Comparison of ENCODE assay signal across 8 cellular contexts in genomic region chrX:149504226-149504914, GRCh38. TPM values are rescaled to one million over a fixed set of nuclear protein-coding genes. Genes with fewer than 3 reads are reported as not detected.
DNase-seq lines count a peak whose midpoint lies in the region; ATAC-seq, FAIRE-seq and TF ChIP-seq lines count a peak whose summit lies in the region.

No MANE protein-coding gene starts in this region.

- H3K27me3 ChIP-seq in CD8-positive, alpha-beta T cell (ENCODE audit: insufficient read depth, low read length): no peaks in the 10 kb centered on the region
- H3K27me3 ChIP-seq in SU-DHL-6 (ENCODE audit: low read length) (no peaks in the 10 kb centered on the region), astrocyte (ENCODE audit: insufficient read depth, low read length) (no peaks in the 10 kb centered on the region)

- H3F3A ChIP-seq in SU-DHL-6 (ENCODE audit: insufficient read depth): 0 out of 2 replicates have a peak, but pooled peaks cover 3% of the 10 kb centered on the region

- CTCF ChIA-PET in CD8-positive, alpha-beta T cell (lab: Charles Lee): interaction anchor here (0.6 to 1.5 kb wide), 4 partner anchors 9 to 37 kb away, joined by 3 to 5 read pairs (median 3); partner anchors contain the start of gene EOLA1

- no peaks in the 10 kb centered on the region for H3K9me2 ChIP-seq in SU-DHL-6 (replicated peaks; ENCODE audit: insufficient read depth, low read length)

- DNase-seq in CD8-positive, alpha-beta T cell: peak; percentile 38 to 77 (median 58)
- no peak for DNase-seq in astrocyte (ENCODE audit: low read depth)
- DNase-seq in iPS-NIHi7 (ENCODE audit: extremely low spot score): peak; percentile 29
- DNase-seq in stimulated activated CD4-positive, alpha-beta T cell treated with anti-CD3 and anti-CD28 coated beads, Interleukin-4, amount 100 ng/mL, for 24 hours: peak; percentile 60
- no peak for DNase-seq in middle frontal gyrus (ENCODE audit: extremely low spot score, low spot score)

- no peak overlapping the region for H2AFZ ChIP-seq in SU-DHL-6 (ENCODE audit: low read depth, low read length, severe bottlenecking)
- H2AFZ ChIP-seq in astrocyte (ENCODE audit: low read depth, low read length): no peak overlapping the region

- peak; percentile 63 for FAIRE-seq in astrocyte (lab: Jason Lieb, UNC)

- peak overlapping the region; percentile 95 for H3K4me2 ChIP-seq in SU-DHL-6 (ENCODE audit: low read depth, low read length, poor library complexity, severe bottlenecking)
- H3K4me2 ChIP-seq in astrocyte (ENCODE audit: low read length): peak overlapping the region; percentile 100

- peaks cover 20% of the 10 kb centered on the region for H3K4me1 ChIP-seq in CD8-positive, alpha-beta T cell (ENCODE audit: insufficient read depth, low read length)
- peaks cover 8% of the 10 kb centered on the region for H3K4me1 ChIP-seq in astrocyte (ENCODE audit: insufficient read depth, low read length)

- POLR2A ChIA-PET in CD8-positive, alpha-beta T cell (lab: Charles Lee): interaction anchor here (0.6 to 3.2 kb wide), 4 partner anchors 18 to 436 kb away, joined by 3 to 27 read pairs (median 12); partner anchors contain the start of gene EOLA1

- no peaks in the 10 kb centered on the region for H4K20me1 ChIP-seq in SU-DHL-6 (ENCODE audit: low read depth, low read length)
- H4K20me1 ChIP-seq in astrocyte (ENCODE audit: insufficient read depth, low read length): peaks cover 18% of the 10 kb centered on the region

- peaks cover 32% of the 10 kb centered on the region for H3K36me3 Mint-ChIP-seq in CD8-positive, alpha-beta T cell
- H3K36me3 Mint-ChIP-seq in astrocyte (ENCODE audit: low read depth, unreplicated experiment): peaks cover 2% of the 10 kb centered on the region

- H3K36me3 ChIP-seq in CD8-positive, alpha-beta T cell (ENCODE audit: insufficient read depth, low read length): peaks cover 14% of the 10 kb centered on the region
- H3K36me3 ChIP-seq in SU-DHL-6 (ENCODE audit: low read length) (no peaks in the 10 kb centered on the region), astrocyte (ENCODE audit: insufficient read depth, low read length) (peaks cover 5% of the 10 kb centered on the region)

- no peaks in the 10 kb centered on the region for H3K9me3 Mint-ChIP-seq in CD8-positive, alpha-beta T cell
- H3K9me3 Mint-ChIP-seq in astrocyte (ENCODE audit: unreplicated experiment): no peaks in the 10 kb centered on the region

- peak overlapping the region; percentile 98 for H3K27ac ChIP-seq in CD8-positive, alpha-beta T cell (ENCODE audit: low read depth, low read length)
- H3K27ac ChIP-seq in SU-DHL-6 (ENCODE audit: low read depth, low read length) (peak overlapping the region; percentile 84), astrocyte (ENCODE audit: low read depth, low read length) (peak overlapping the region; percentile 80)

- no peaks in the 10 kb centered on the region for H3K27me3 Mint-ChIP-seq in CD8-positive, alpha-beta T cell (ENCODE audit: low read depth)
- H3K27me3 Mint-ChIP-seq in astrocyte (ENCODE audit: low read depth, unreplicated experiment): no peaks in the 10 kb centered on the region

- intact Hi-C loops in CD8-positive, alpha-beta T cell (cut with DNase I, micrococcal nuclease): loop anchor here (2.0 to 10.0 kb wide), 3 partner anchors 34 to 1890 kb away; partner anchors contain the start of gene VMA21 (in 1 of the 2)

- peak overlapping the region; percentile 79 for H3K9ac ChIP-seq in SU-DHL-6 (ENCODE audit: low read length)
- peak overlapping the region; percentile 97 for H3K9ac ChIP-seq in astrocyte (ENCODE audit: low read length)

- H3K27ac Mint-ChIP-seq in CD8-positive, alpha-beta T cell: peak overlapping the region; percentile 95
- peak overlapping the region; percentile 66 for H3K27ac Mint-ChIP-seq in astrocyte (ENCODE audit: unreplicated experiment)

- peak overlapping the region; percentile 91 for H3K4me3 Mint-ChIP-seq in CD8-positive, alpha-beta T cell
- peak overlapping the region; percentile 90 for H3K4me3 Mint-ChIP-seq in astrocyte (ENCODE audit: unreplicated experiment)

- H3K79me2 ChIP-seq in SU-DHL-6 (ENCODE audit: insufficient read depth, low read length) (0 out of 2 replicates have a peak, but pooled peaks cover 7% of the 10 kb centered on the region), astrocyte (ENCODE audit: insufficient read depth, low read length) (peaks cover 29% of the 10 kb centered on the region)

- peak overlapping the region; percentile 87 for H3K4me3 ChIP-seq in CD8-positive, alpha-beta T cell (ENCODE audit: low read depth, low read length)
- H3K4me3 ChIP-seq in SU-DHL-6 (ENCODE audit: insufficient read depth, low read length, poor library complexity, severe bottlenecking) (peak overlapping the region; percentile 80), astrocyte (ENCODE audit: insufficient read depth, low read depth, low read length) (peak overlapping the region; percentile 61)

- H3K4me1 Mint-ChIP-seq in CD8-positive, alpha-beta T cell (ENCODE audit: low read depth): peaks cover 38% of the 10 kb centered on the region
- no peaks in the 10 kb centered on the region for H3K4me1 Mint-ChIP-seq in astrocyte (ENCODE audit: low read depth, unreplicated experiment)

- no peak for TF ChIP-seq CTCF in CD8-positive, alpha-beta T cell (IDR thresholded peaks at IDR 0.05)
- TF ChIP-seq CTCF in SU-DHL-6 (IDR thresholded peaks at IDR 0.05; ENCODE audit: insufficient read depth, low read length, poor library complexity, severe bottlenecking) (peak; percentile 51), astrocyte (IDR thresholded peaks at IDR 0.05; ENCODE audit: insufficient read depth, low read depth, low read length) (no peak)

- peak; percentile 55 for ATAC-seq in CD8-positive, alpha-beta T cell
- ATAC-seq in GM19395 (IDR thresholded peaks at IDR 0.05; ENCODE audit: unreplicated experiment) (peak; percentile 49), HG03521 (IDR thresholded peaks at IDR 0.05; ENCODE audit: unreplicated experiment) (peak; percentile 44)

- H3K9me3 ChIP-seq in CD8-positive, alpha-beta T cell (ENCODE audit: low read length): no peaks in the 10 kb centered on the region
- H3K9me3 ChIP-seq in SU-DHL-6 (ENCODE audit: insufficient read depth, low read length) (no peaks in the 10 kb centered on the region), astrocyte (ENCODE audit: insufficient read depth, low read depth, low read length) (no peaks in the 10 kb centered on the region)

RNA-seq across cellular contexts. Expression of gene IDS, which starts 0.7 kb away (rescaled TPM):
- 100 to 1,000 TPM; 230 to 240 TPM for total RNA-seq in CD8-positive, alpha-beta T cell
- total RNA-seq in astrocyte: 127 and 130 TPM in 2 replicates

RNA-seq across cellular contexts. Expression of gene EOLA1, which starts 36.4 kb away (rescaled TPM):
- 10 to 100 TPM; 88.4 to 97.8 TPM for total RNA-seq in CD8-positive, alpha-beta T cell
- total RNA-seq in astrocyte: 12.4 and 13.6 TPM in 2 replicates

RNA-seq across cellular contexts. Expression of gene HSFX3, which starts 45.4 kb away (rescaled TPM):
- not detected for total RNA-seq in CD8-positive, alpha-beta T cell
- not detected in 2 replicates for total RNA-seq in astrocyte

Comparison
In these comparisons a context has a peak if more than half of its experiments do, and no peak if none do; other contexts are left out.
1. DNase-seq: peak in CD8-positive, alpha-beta T cell (7 of 7), iPS-NIHi7 (single experiment) and stimulated activated CD4-positive, alpha-beta T cell treated with anti-CD3 and anti-CD28 coated beads, Interleukin-4, amount 100 ng/mL, for 24 hours (single experiment); none in astrocyte (single experiment) and middle frontal gyrus (single experiment).
2. Peak in every context shown above with its lines, with median percentiles within 50 percentile points of each other: ATAC-seq, H3K27ac ChIP-seq and H3K4me3 ChIP-seq.